ENCODE assay signal across 8 cellular contexts in the genomic region with DNA sequence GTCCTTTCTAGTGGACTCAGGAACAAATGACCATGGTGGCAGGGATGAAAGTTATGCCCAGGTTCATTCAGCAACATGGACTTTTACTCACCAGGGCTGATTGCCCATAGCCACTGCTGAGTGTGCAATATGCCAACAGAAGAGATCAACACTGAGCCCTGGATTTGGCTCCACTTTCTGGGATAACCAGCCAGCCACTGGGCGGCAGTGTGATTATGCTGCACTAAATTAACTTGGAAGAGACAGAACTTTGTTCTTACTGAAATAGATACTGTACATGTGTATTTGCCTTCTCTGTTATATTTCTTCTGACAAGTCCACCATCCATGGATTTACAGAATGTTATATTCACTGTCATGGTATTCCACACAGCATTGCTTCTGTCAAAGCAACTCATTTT.
DNase-seq lines count a peak whose midpoint lies in the region; ATAC-seq, FAIRE-seq and TF ChIP-seq lines count a peak whose summit lies in the region.

No MANE protein-coding gene starts in this region.

- TF ChIP-seq CTCF in AG10803 (conservative IDR thresholded peaks at IDR 0.05; ENCODE audit: low read length), result peak; percentile 35
- peak; percentile 67 for TF ChIP-seq CTCF in astrocyte of the spinal cord (IDR thresholded peaks at IDR 0.05; ENCODE audit: low read depth, low read length)

- H3K36me3 ChIP-seq in effector memory CD4-positive, alpha-beta T cell (ENCODE audit: control insufficient read depth, insufficient read depth, low read length), result no peaks in the 10 kb centered on the region

- H3K27ac ChIP-seq in effector memory CD4-positive, alpha-beta T cell (ENCODE audit: insufficient read depth, low read length, poor library complexity, severe bottlenecking), result no peak overlapping the region

- no peak for FAIRE-seq in frontal cortex (lab: Jason Lieb, UNC)

- H3K9me3 ChIP-seq in effector memory CD4-positive, alpha-beta T cell (ENCODE audit: control insufficient read depth, low read length), result no peaks in the 10 kb centered on the region

- H3K27me3 ChIP-seq in effector memory CD4-positive, alpha-beta T cell (replicated peaks; ENCODE audit: control insufficient read depth, insufficient read depth, low read length, poor library complexity, severe bottlenecking), result no peaks in the 10 kb centered on the region

- H3K4me1 ChIP-seq in effector memory CD4-positive, alpha-beta T cell (ENCODE audit: control insufficient read depth, insufficient read depth, low read length, poor library complexity, severe bottlenecking), result no peaks in the 10 kb centered on the region

- no peak for ATAC-seq in GM19023 (IDR thresholded peaks at IDR 0.05; ENCODE audit: unreplicated experiment)

- in situ Hi-C loops in astrocyte of the spinal cord (cut with HindIII; ENCODE audit: low sequenced_read_pairs), result no loop called here

- DNase-seq in AG10803 (ENCODE audit: low read depth), result peak; percentile 0
- peak; percentile 0 for DNase-seq in HS-5 (ENCODE audit: low read depth)
- DNase-seq in astrocyte of the spinal cord (ENCODE audit: low read depth, low spot score), result peak; percentile 43
- DNase-seq in left kidney (ENCODE audit: low read depth, low spot score), result peak; percentile 68
- DNase-seq in effector memory CD4-positive, alpha-beta T cell, result no peak
- DNase-seq in frontal cortex (ENCODE audit: low spot score in 2 of 2), result no peak
- no peak for DNase-seq in HK-2 (ENCODE audit: unreplicated experiment)

- H3K4me3 ChIP-seq in AG10803 (ENCODE audit: low read length) (no peak overlapping the region), astrocyte of the spinal cord (ENCODE audit: low read depth, low read length) (no peak overlapping the region)
- H3K4me3 ChIP-seq in effector memory CD4-positive, alpha-beta T cell (ENCODE audit: insufficient read depth, low read depth, low read length, poor library complexity, severe bottlenecking), result no peak overlapping the region

Comparison
In these comparisons a context has a peak if more than half of its experiments do, and no peak if none do; other contexts are left out.
1. DNase-seq: peak in AG10803 (single experiment), HS-5 (single experiment), astrocyte of the spinal cord (single experiment) and left kidney (single experiment); none in effector memory CD4-positive, alpha-beta T cell (0 of 3), frontal cortex (0 of 2) and HK-2 (single experiment).